In genomic region chr2:20185176-20186022, GRCh38 we compare ENCODE assay signal across 9 cellular contexts. TPM values are rescaled to one million over a fixed set of nuclear protein-coding genes. Genes with fewer than 3 reads are reported as not detected.
DNase-seq lines count a peak whose midpoint lies in the region; ATAC-seq and TF ChIP-seq lines count a peak whose summit lies in the region.
"Had no signal": no experiment of that assay in that cellular context is flagged by ENCODE, and none has a peak within 500 bp of the region (broad histone marks: within the 10 kb centered on the region; RNA-seq: fewer than 3 reads in every experiment).

No MANE protein-coding gene starts in this region.

- H3K27me3 ChIP-seq in SJCRH30 = no peaks in the 10 kb centered on the region; the same call in 1 of the 2 replicates
- H3K27me3 ChIP-seq in gastroesophageal sphincter = no peaks in the 10 kb centered on the region

- no peak for TF ChIP-seq POLR2A in gastroesophageal sphincter (IDR thresholded peaks at IDR 0.05)

- DNase-seq in HCEC 1CT (peak; percentile 89), SJCRH30 (peak; percentile 93), renal cortical epithelial cell (ENCODE audit: low read depth) (peak; percentile 89), NCI-H128 (lab: John Stamatoyannopoulos, UW; ENCODE audit: unreplicated experiment) (no peak), AG08396 (ENCODE audit: low spot score) (no peak), NCI-H1436 treated with DMSO at 0.1 percent for 48 hours (lab: John Stamatoyannopoulos, UW) (no peak)
- DNase-seq: activated naive CD8-positive, alpha-beta T cell treated with anti-CD3 and anti-CD28 coated beads for 36 hours had no signal

- H3K4me1 ChIP-seq in SJCRH30 (peaks cover 36% of the 10 kb centered on the region), gastroesophageal sphincter (no peaks in the 10 kb centered on the region)

- no peaks in the 10 kb centered on the region for H3K9me3 ChIP-seq in SJCRH30 (replicated peaks)
- no peaks in the 10 kb centered on the region for H3K9me3 ChIP-seq in gastroesophageal sphincter

- WGBS in gastroesophageal sphincter (ENCODE audit: low coverage in 1 of 2), 2 donors = 88 to 100% methylated on average over 1 of the region's 18 CpGs

- no peak for TF ChIP-seq EP300 in gastroesophageal sphincter (IDR thresholded peaks at IDR 0.05)

- H3K36me3 ChIP-seq in SJCRH30 (no peaks in the 10 kb centered on the region), gastroesophageal sphincter (no peaks in the 10 kb centered on the region)

- H3K27ac ChIP-seq in SJCRH30 (peak overlapping the region; percentile 58), gastroesophageal sphincter (no peak overlapping the region)

- TF ChIP-seq CTCF in gastroesophageal sphincter (IDR thresholded peaks at IDR 0.05) = no peak

- H3K4me3 ChIP-seq in SJCRH30 = peak overlapping the region; percentile 8
- H3K4me3 ChIP-seq in gastroesophageal sphincter = no peak overlapping the region

- ATAC-seq in gastroesophageal sphincter = peak; percentile 25
- no peak for ATAC-seq in HG03108 (IDR thresholded peaks at IDR 0.05; ENCODE audit: unreplicated experiment)

RNA-seq across cellular contexts. Expression of gene SDC1, which starts 39.5 kb away (rescaled TPM):
- total RNA-seq in SJCRH30 (2014; rRNA removed; shearing (Covaris generic)) = 61.8 and 62.6 TPM in 2 replicates
- 10 to 100 TPM in 1 of 4 donors, 1 to 10 TPM in 3; 1.1 to 29.5 (median 1.8) TPM for total RNA-seq in gastroesophageal sphincter
- total RNA-seq in renal cortical epithelial cell = 132 and 222 TPM in 2 replicates

Comparison
In these comparisons a context has a peak if more than half of its experiments do, and no peak if none do; other contexts are left out.
1. DNase-seq: peak in HCEC 1CT (single experiment), SJCRH30 (2 of 2) and renal cortical epithelial cell (single experiment); none in NCI-H128 (single experiment), AG08396 (single experiment) and NCI-H1436 treated with DMSO at 0.1 percent for 48 hours (single experiment).